In the genomic region with DNA sequence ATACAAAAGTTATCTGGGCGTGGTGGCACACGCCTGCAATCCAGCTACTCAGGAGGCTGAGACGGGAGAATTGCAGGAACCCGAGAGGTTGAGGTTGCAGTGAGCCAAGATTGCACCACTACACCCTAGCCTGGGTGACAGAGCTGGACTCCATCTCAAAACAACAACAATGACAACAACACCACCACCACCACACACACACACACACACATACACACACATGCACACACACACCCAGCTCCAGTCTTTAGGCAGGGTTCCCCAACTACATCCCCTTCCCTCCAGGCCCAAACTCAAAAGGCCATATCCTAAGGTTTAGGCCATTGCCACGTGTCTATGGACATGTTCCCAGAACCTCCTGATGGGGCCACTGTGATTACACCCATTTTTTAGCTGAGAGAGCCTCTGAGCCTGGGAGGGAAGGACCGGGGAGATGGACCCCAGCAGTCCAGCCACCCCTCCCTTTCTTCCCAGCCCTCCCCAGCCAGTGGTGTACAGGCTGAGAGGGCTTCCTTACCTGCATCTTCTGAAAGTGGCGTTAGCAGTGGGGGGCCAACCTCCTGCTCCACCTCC, we compare ENCODE assay signal across 1 cellular context.
TF ChIP-seq lines count a peak whose summit lies in the region.

No MANE protein-coding gene starts in this region.

TF ChIP-seq in H1, 55 proteins besides CTCF, POLR2A, EP300 and RAD21:
- TF ChIP-seq SP2 (IDR thresholded peaks at IDR 0.05; ENCODE audit: low read length): no peak
- no peak for TF ChIP-seq EGR1 (IDR thresholded peaks at IDR 0.05; ENCODE audit: borderline replicate concordance, low read depth, low read length)
- no peak for TF ChIP-seq HDAC6 (IDR thresholded peaks at IDR 0.05; ENCODE audit: low read depth, low read length)
- TF ChIP-seq RNF2 (IDR thresholded peaks at IDR 0.05; ENCODE audit: borderline replicate concordance, low read depth, low read length, missing control alignments, poor library complexity, severe bottlenecking): no peak
- TF ChIP-seq SP4 (IDR thresholded peaks at IDR 0.05; ENCODE audit: low read length): no peak
- TF ChIP-seq FOSL1 (IDR thresholded peaks at IDR 0.05; ENCODE audit: insufficient read depth, low read depth, low read length): no peak
- TF ChIP-seq BACH1 (IDR thresholded peaks at IDR 0.05; ENCODE audit: low read length): no peak
- TF ChIP-seq, protein P1, sequence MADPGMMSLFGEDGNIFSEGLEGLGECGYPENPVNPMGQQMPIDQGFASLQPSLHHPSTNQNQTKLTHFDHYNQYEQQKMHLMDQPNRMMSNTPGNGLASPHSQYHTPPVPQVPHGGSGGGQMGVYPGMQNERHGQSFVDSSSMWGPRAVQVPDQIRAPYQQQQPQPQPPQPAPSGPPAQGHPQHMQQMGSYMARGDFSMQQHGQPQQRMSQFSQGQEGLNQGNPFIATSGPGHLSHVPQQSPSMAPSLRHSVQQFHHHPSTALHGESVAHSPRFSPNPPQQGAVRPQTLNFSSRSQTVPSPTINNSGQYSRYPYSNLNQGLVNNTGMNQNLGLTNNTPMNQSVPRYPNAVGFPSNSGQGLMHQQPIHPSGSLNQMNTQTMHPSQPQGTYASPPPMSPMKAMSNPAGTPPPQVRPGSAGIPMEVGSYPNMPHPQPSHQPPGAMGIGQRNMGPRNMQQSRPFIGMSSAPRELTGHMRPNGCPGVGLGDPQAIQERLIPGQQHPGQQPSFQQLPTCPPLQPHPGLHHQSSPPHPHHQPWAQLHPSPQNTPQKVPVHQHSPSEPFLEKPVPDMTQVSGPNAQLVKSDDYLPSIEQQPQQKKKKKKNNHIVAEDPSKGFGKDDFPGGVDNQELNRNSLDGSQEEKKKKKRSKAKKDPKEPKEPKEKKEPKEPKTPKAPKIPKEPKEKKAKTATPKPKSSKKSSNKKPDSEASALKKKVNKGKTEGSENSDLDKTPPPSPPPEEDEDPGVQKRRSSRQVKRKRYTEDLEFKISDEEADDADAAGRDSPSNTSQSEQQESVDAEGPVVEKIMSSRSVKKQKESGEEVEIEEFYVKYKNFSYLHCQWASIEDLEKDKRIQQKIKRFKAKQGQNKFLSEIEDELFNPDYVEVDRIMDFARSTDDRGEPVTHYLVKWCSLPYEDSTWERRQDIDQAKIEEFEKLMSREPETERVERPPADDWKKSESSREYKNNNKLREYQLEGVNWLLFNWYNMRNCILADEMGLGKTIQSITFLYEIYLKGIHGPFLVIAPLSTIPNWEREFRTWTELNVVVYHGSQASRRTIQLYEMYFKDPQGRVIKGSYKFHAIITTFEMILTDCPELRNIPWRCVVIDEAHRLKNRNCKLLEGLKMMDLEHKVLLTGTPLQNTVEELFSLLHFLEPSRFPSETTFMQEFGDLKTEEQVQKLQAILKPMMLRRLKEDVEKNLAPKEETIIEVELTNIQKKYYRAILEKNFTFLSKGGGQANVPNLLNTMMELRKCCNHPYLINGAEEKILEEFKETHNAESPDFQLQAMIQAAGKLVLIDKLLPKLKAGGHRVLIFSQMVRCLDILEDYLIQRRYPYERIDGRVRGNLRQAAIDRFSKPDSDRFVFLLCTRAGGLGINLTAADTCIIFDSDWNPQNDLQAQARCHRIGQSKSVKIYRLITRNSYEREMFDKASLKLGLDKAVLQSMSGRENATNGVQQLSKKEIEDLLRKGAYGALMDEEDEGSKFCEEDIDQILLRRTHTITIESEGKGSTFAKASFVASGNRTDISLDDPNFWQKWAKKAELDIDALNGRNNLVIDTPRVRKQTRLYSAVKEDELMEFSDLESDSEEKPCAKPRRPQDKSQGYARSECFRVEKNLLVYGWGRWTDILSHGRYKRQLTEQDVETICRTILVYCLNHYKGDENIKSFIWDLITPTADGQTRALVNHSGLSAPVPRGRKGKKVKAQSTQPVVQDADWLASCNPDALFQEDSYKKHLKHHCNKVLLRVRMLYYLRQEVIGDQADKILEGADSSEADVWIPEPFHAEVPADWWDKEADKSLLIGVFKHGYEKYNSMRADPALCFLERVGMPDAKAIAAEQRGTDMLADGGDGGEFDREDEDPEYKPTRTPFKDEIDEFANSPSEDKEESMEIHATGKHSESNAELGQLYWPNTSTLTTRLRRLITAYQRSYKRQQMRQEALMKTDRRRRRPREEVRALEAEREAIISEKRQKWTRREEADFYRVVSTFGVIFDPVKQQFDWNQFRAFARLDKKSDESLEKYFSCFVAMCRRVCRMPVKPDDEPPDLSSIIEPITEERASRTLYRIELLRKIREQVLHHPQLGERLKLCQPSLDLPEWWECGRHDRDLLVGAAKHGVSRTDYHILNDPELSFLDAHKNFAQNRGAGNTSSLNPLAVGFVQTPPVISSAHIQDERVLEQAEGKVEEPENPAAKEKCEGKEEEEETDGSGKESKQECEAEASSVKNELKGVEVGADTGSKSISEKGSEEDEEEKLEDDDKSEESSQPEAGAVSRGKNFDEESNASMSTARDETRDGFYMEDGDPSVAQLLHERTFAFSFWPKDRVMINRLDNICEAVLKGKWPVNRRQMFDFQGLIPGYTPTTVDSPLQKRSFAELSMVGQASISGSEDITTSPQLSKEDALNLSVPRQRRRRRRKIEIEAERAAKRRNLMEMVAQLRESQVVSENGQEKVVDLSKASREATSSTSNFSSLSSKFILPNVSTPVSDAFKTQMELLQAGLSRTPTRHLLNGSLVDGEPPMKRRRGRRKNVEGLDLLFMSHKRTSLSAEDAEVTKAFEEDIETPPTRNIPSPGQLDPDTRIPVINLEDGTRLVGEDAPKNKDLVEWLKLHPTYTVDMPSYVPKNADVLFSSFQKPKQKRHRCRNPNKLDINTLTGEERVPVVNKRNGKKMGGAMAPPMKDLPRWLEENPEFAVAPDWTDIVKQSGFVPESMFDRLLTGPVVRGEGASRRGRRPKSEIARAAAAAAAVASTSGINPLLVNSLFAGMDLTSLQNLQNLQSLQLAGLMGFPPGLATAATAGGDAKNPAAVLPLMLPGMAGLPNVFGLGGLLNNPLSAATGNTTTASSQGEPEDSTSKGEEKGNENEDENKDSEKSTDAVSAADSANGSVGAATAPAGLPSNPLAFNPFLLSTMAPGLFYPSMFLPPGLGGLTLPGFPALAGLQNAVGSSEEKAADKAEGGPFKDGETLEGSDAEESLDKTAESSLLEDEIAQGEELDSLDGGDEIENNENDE (IDR thresholded peaks at IDR 0.05; ENCODE audit: insufficient replicate concordance, low read length): no peak
